21 cellular contexts compared by ENCODE assay signal in genomic region chr15:50736823-50737222, GRCh38.
"Had no signal": no experiment of that assay in that cellular context is flagged by ENCODE, and none has a peak within 500 bp of the region (broad histone marks: within the 10 kb centered on the region; RNA-seq: fewer than 3 reads in every experiment).

No MANE protein-coding gene starts in this region.

- ATAC-seq: left colon; naive thymus-derived CD8-positive, alpha-beta T cell; stimulated activated naive B cell treated with anti-CD40 and anti-IgM and Interleukin-4, amounts not matched to agents 10 μg/mL and 1 μg/mL and 100 μg/mL, for 72 hours; stimulated activated naive CD8-positive, alpha-beta T cell treated with anti-CD3 and anti-CD28 coated beads, Interleukin-15, Interleukin-2, amounts not matched to agents 100 U/mL and 50 U/mL, for 24 hours; upper lobe of right lung had no signal

- H3K9me3 ChIP-seq: left ventricle myocardium inferior, right atrium auricular region, right lobe of liver, stomach, testis, thyroid gland, transverse colon, upper lobe of right lung had no signal

- H3K79me2 ChIP-seq: parathyroid adenoma had no signal

- H3K9ac ChIP-seq: parathyroid adenoma had no signal

- H3K27me3 ChIP-seq: right atrium auricular region, right lobe of liver, stomach, testis, thyroid gland, transverse colon, upper lobe of right lung had no signal

- H3K4me2 ChIP-seq: smooth muscle cell had no signal

- H3K27ac ChIP-seq: left ventricle myocardium inferior, parathyroid adenoma, right atrium auricular region, right lobe of liver, stomach, testis, thyroid gland, transverse colon, upper lobe of right lung had no signal

- H2AFZ ChIP-seq: parathyroid adenoma had no signal

- H3K4me1 ChIP-seq: parathyroid adenoma, right atrium auricular region, right lobe of liver, stomach, testis, thyroid gland, upper lobe of right lung had no signal

- DNase-seq: hypothalamus; immature natural killer cell; kidney; left colon; left ventricle myocardium inferior; naive thymus-derived CD8-positive, alpha-beta T cell; nucleus accumbens; right lobe of liver; stimulated activated CD4-positive, alpha-beta T cell treated with anti-CD3 and anti-CD28 coated beads, Interleukin-1b, Interleukin-23, amount 100 ng/mL, for 48 hours; stimulated activated CD4-positive, alpha-beta T cell treated with anti-CD3 and anti-CD28 coated beads, Interleukin-2, amount 100 ng/mL, for 48 hours; stimulated activated naive B cell treated with anti-CD40 and anti-IgM and Interleukin-4, amounts not matched to agents 10 μg/mL and 1 μg/mL and 100 μg/mL, for 72 hours; stimulated activated naive CD8-positive, alpha-beta T cell treated with anti-CD3 and anti-CD28 coated beads, Interleukin-15, Interleukin-2, amounts not matched to agents 100 U/mL and 50 U/mL, for 24 hours; stomach; testis; thyroid gland; transverse colon; upper lobe of right lung had no signal

- H3K4me3 ChIP-seq: left ventricle myocardium inferior, lung, right atrium auricular region, right lobe of liver, smooth muscle cell, stomach, testis, thyroid gland, transverse colon, upper lobe of right lung had no signal
